29 cellular contexts compared by ENCODE assay signal in the genomic region with DNA sequence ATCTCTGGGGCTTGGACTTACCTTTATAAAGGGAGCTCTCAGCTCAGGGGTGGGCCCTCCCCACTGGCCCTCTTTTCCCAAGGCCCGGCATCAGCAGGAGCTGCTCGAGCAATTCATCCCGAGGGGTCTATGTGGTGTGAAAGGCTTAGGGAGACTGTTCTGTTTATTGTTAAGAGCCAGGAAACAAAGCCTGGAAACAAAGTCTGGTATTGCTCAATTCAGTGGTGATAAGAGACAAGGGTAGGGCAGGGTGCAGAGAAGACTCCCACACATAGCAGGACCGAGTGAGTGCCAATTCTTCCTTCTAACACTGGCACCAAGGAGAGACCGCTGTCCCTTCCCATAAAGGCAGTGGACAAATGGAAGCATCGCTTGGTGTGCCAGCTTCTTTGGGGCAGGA.
"Had no signal": no experiment of that assay in that cellular context is flagged by ENCODE, and none has a peak within 500 bp of the region (broad histone marks: within the 10 kb centered on the region; RNA-seq: fewer than 3 reads in every experiment).

No MANE protein-coding gene starts in this region.

- H3K27me3 ChIP-seq: brain microvascular endothelial cell had no signal

- H3K27ac Mint-ChIP-seq: activated CD8-positive, alpha-beta T cell treated with anti-CD3 and anti-CD28 coated beads for 36 hours; activated naive CD4-positive, alpha-beta T cell treated with anti-CD3 and anti-CD28 coated beads for 36 hours; activated naive CD8-positive, alpha-beta T cell; activated T-helper 1 cell treated with anti-CD3 and anti-CD28 coated beads, Interleukin-12 subunit alpha, Interleukin-12 subunit beta, Interleukin-2, Interleukin-4 antibody, amounts not matched to agents 30 ng/mL and 10 ng/mL and 1 ng/mL, durations not matched to agents 14 hours and 24 hours and 36 hours; activated T-helper 2 cell treated with anti-CD3 and anti-CD28 coated beads, Interferon-gamma antibody, Interleukin-2, Interleukin-4, amounts not matched to agents 10 μg/mL and 5 μg/mL and 100 μg/mL, durations not matched to agents 14 hours and 24 hours and 36 hours; dendritic cell treated with granulocyte-macrophage colony-stimulating factor and Interleukin-4, amounts not matched to agents 40 ng/mL and 50 ng/mL, for 4 days; endodermal cell; WTC11 had no signal

- H3K4me1 ChIP-seq: gastroesophageal sphincter had no signal

- H3K36me3 Mint-ChIP-seq: activated naive CD8-positive, alpha-beta T cell had no signal

- H3K4me1 Mint-ChIP-seq: central memory CD8-positive, alpha-beta T cell; endodermal cell; WTC11 had no signal

- DNase-seq: activated CD4-positive, alpha-beta T cell treated with anti-CD3 and anti-CD28 coated beads for 1 hour; activated CD4-positive, alpha-beta T cell treated with anti-CD3 and anti-CD28 coated beads for 48 hours; activated CD4-positive, alpha-beta T cell treated with anti-CD3 and anti-CD28 coated beads, Interleukin-2, amount 50 U/mL, for 1 hour; activated CD4-positive, alpha-beta T cell treated with anti-CD3 and anti-CD28 coated beads, Interleukin-2, amount 50 U/mL, for 48 hours; activated CD8-positive, alpha-beta memory T cell treated with anti-CD3 and anti-CD28 coated beads for 24 hours; activated CD8-positive, alpha-beta T cell treated with anti-CD3 and anti-CD28 coated beads for 36 hours; activated effector memory CD4-positive, alpha-beta T cell treated with anti-CD3 and anti-CD28 coated beads, Interleukin-2, amount 50 U/mL, for 16 hours; activated naive CD4-positive, alpha-beta T cell treated with anti-CD3 and anti-CD28 coated beads for 36 hours; activated T-cell treated with anti-CD3 and anti-CD28 coated beads, Interleukin-2, amount 50 U/mL, for 1 hour; activated T-cell treated with anti-CD3 and anti-CD28 coated beads, Interleukin-2, amount 50 U/mL, for 48 hours; amniotic stem cell; anterior cingulate cortex; brain microvascular endothelial cell; dorsolateral prefrontal cortex; effector memory CD4-positive, alpha-beta T cell; endodermal cell; foreskin melanocyte; head of caudate nucleus; T-helper 2 cell had no signal

- ATAC-seq: activated CD8-positive, alpha-beta T cell treated with anti-CD3 and anti-CD28 coated beads for 36 hours; esophagus mucosa; gastroesophageal sphincter; WTC11 had no signal

- H3K9me3 ChIP-seq: gastroesophageal sphincter had no signal

- H3K27me3 Mint-ChIP-seq: activated CD8-positive, alpha-beta T cell treated with anti-CD3 and anti-CD28 coated beads for 36 hours; activated naive CD8-positive, alpha-beta T cell; central memory CD8-positive, alpha-beta T cell; dendritic cell treated with granulocyte-macrophage colony-stimulating factor and Interleukin-4, amounts not matched to agents 40 ng/mL and 50 ng/mL, for 4 days had no signal

- H3K27ac ChIP-seq: brain microvascular endothelial cell, coronary artery, dorsolateral prefrontal cortex, gastroesophageal sphincter, VCaP had no signal

- H3K4me3 ChIP-seq: coronary artery, dorsolateral prefrontal cortex, gastroesophageal sphincter had no signal

- H3K4me3 Mint-ChIP-seq: activated CD8-positive, alpha-beta T cell treated with anti-CD3 and anti-CD28 coated beads for 36 hours; activated naive CD4-positive, alpha-beta T cell treated with anti-CD3 and anti-CD28 coated beads for 36 hours; activated naive CD8-positive, alpha-beta T cell; activated T-helper 1 cell treated with anti-CD3 and anti-CD28 coated beads, Interleukin-12 subunit alpha, Interleukin-12 subunit beta, Interleukin-2, Interleukin-4 antibody, amounts not matched to agents 30 ng/mL and 10 ng/mL and 1 ng/mL, durations not matched to agents 14 hours and 24 hours and 36 hours; central memory CD8-positive, alpha-beta T cell; dendritic cell treated with granulocyte-macrophage colony-stimulating factor and Interleukin-4, amounts not matched to agents 40 ng/mL and 50 ng/mL, for 4 days; endodermal cell; WTC11 had no signal

- H3K36me3 ChIP-seq: brain microvascular endothelial cell, gastroesophageal sphincter had no signal
